In genomic region chr10:97341416-97341815, GRCh38 we compare ENCODE assay signal across 25 cellular contexts.
"Had no signal": no experiment of that assay in that cellular context is flagged by ENCODE, and none has a peak within 500 bp of the region (broad histone marks: within the 10 kb centered on the region; RNA-seq: fewer than 3 reads in every experiment).

No MANE protein-coding gene starts in this region.

- H3K4me3 ChIP-seq: coronary artery, dorsolateral prefrontal cortex, esophagus squamous epithelium, gastrocnemius medialis, heart right ventricle, left lung, lower lobe of right lung, mucosa of descending colon had no signal

- DNase-seq: dermis blood vessel endothelial cell; dorsolateral prefrontal cortex; effector CD4-positive, alpha-beta T cell; effector memory CD8-positive, alpha-beta T cell; endodermal cell; erythroblast; esophagus squamous epithelium; foreskin fibroblast; foreskin melanocyte; gastrocnemius medialis; glutamatergic neuron; heart right ventricle; hippocampal formation; left cardiac atrium; left lung; left ventricle myocardium superior; lower lobe of right lung; mesenchymal stem cell had no signal

- H3K27ac ChIP-seq: coronary artery, dorsolateral prefrontal cortex, epithelial cell of prostate, esophagus squamous epithelium, gastrocnemius medialis, heart right ventricle, left lung, lower lobe of right lung had no signal

- H3K27me3 ChIP-seq: dorsolateral prefrontal cortex, esophagus squamous epithelium, gastrocnemius medialis, heart right ventricle, left lung had no signal

- FAIRE-seq: endometrium, islet of Langerhans, keratinocyte had no signal

- H3K9me3 ChIP-seq: esophagus squamous epithelium, gastrocnemius medialis, heart right ventricle, left lung, lower lobe of right lung, mucosa of descending colon had no signal

- ATAC-seq: effector memory CD8-positive, alpha-beta T cell; esophagus mucosa; gastrocnemius medialis; heart right ventricle; left cardiac atrium; left lung; left ventricle myocardium superior; lower lobe of right lung; mucosa of descending colon had no signal

- H3K36me3 ChIP-seq: esophagus squamous epithelium, gastrocnemius medialis, heart right ventricle, left lung, lower lobe of right lung had no signal
